Comparison of ENCODE assay signal across 15 cellular contexts in genomic region chr10:103447187-103447586, GRCh38. TPM values are rescaled to one million over a fixed set of nuclear protein-coding genes. Genes with fewer than 3 reads are reported as not detected.
DNase-seq lines count a peak whose midpoint lies in the region; ATAC-seq and TF ChIP-seq lines count a peak whose summit lies in the region.
"Had no signal": no experiment of that assay in that cellular context is flagged by ENCODE, and none has a peak within 500 bp of the region (broad histone marks: within the 10 kb centered on the region; RNA-seq: fewer than 3 reads in every experiment).

No MANE protein-coding gene starts in this region.

- peaks cover 58% of the 10 kb centered on the region for H3K36me3 Mint-ChIP-seq in activated CD8-positive, alpha-beta T cell treated with anti-CD3 and anti-CD28 coated beads for 36 hours (ENCODE audit: low read depth)

- peak overlapping the region; percentile 42 for H3K4me2 ChIP-seq in BLaER1
- H3K4me2 ChIP-seq: SK-N-SH had no signal

- H3K4me1 Mint-ChIP-seq in activated CD8-positive, alpha-beta T cell treated with anti-CD3 and anti-CD28 coated beads for 36 hours (ENCODE audit: low read depth), result peaks cover 29% of the 10 kb centered on the region
- H3K4me1 Mint-ChIP-seq: mesothelial cell of epicardium had no signal

- ATAC-seq in activated CD8-positive, alpha-beta T cell treated with anti-CD3 and anti-CD28 coated beads for 36 hours, result no peak
- ATAC-seq in HG02840 (IDR thresholded peaks at IDR 0.05; ENCODE audit: low FRiP score, unreplicated experiment), result no peak

- H3K27ac Mint-ChIP-seq in activated CD8-positive, alpha-beta T cell treated with anti-CD3 and anti-CD28 coated beads for 36 hours, result peak overlapping the region; percentile 37
- H3K27ac Mint-ChIP-seq: mesothelial cell of epicardium had no signal

- no peak overlapping the region for H3K4me3 ChIP-seq in BLaER1
- H3K4me3 ChIP-seq in ovary, result no peak overlapping the region
- no peak overlapping the region for H3K4me3 ChIP-seq in BE2C (ENCODE audit: low read depth, low read length)

- H3K4me1 ChIP-seq in BLaER1 (peaks cover 51% of the 10 kb centered on the region), ovary (ENCODE audit: insufficient read depth) (peaks cover 43% of the 10 kb centered on the region), BE2C (peaks cover 2% of the 10 kb centered on the region; the same call in 1 of the 2 replicates)

- no peak for TF ChIP-seq POLR2A in ovary (IDR thresholded peaks at IDR 0.05)

- CTCF ChIA-PET in activated CD8-positive, alpha-beta T cell treated with anti-CD3 and anti-CD28 coated beads for 36 hours (lab: Charles Lee), result interaction anchor here (1.4 kb wide), 1 partner anchor 30 kb away, joined by 3 read pairs; no protein-coding TSS in a partner anchor

- H3K36me3 ChIP-seq in BLaER1 (peaks cover 78% of the 10 kb centered on the region), ovary (no peaks in the 10 kb centered on the region), BE2C (peaks cover 74% of the 10 kb centered on the region)

- no peaks in the 10 kb centered on the region for H3K9me3 Mint-ChIP-seq in activated CD8-positive, alpha-beta T cell treated with anti-CD3 and anti-CD28 coated beads for 36 hours
- H3K9me3 Mint-ChIP-seq: mesothelial cell of epicardium had no signal

- no peak for TF ChIP-seq EP300 in ovary (IDR thresholded peaks at IDR 0.05)

- POLR2A ChIA-PET in activated CD8-positive, alpha-beta T cell treated with anti-CD3 and anti-CD28 coated beads for 36 hours (lab: Charles Lee), result interaction anchor here (0.7 kb wide), 1 partner anchor 11 kb away, joined by 3 read pairs; no protein-coding TSS in a partner anchor

- intact Hi-C loops in activated CD8-positive, alpha-beta T cell treated with anti-CD3 and anti-CD28 coated beads for 36 hours (cut with micrococcal nuclease), result no loop called here
- intact Hi-C loops in ovary (cut with DNase I), result loop anchor here in 1 of 4 donors (1.0 kb wide), 1 partner anchor 28 kb away; no protein-coding TSS in a partner anchor

- H3K27ac ChIP-seq in BLaER1 (0 out of 2 replicates have a peak overlapping the region, but pooled peaks have one; percentile 22), ovary (peak overlapping the region; percentile 40 to 84)
- H3K27ac ChIP-seq: VCaP had no signal

- DNase-seq in activated CD8-positive, alpha-beta T cell treated with anti-CD3 and anti-CD28 coated beads for 36 hours, result no peak
- DNase-seq in ovary (no peak), BE2C (no peak)
- DNase-seq in activated CD4-positive, CD25-positive, alpha-beta regulatory T cell treated with anti-CD3 and anti-CD28 coated beads, Interleukin-2, amount 50 U/mL, for 72 hours, result no peak
- DNase-seq: activated CD8-positive, alpha-beta memory T cell treated with anti-CD3 and anti-CD28 coated beads, Interleukin-2, amount 50 U/mL, for 48 hours; amniotic stem cell; DND-41; MV-4-11; SK-N-SH; stimulated activated CD8-positive, alpha-beta memory T cell treated with anti-CD3 and anti-CD28 coated beads, Interleukin-4, amount 100 ng/mL, for 48 hours had no signal

- no peaks in the 10 kb centered on the region for H3K9me3 ChIP-seq in BLaER1
- H3K9me3 ChIP-seq in ovary, result no peaks in the 10 kb centered on the region
- no peaks in the 10 kb centered on the region for H3K9me3 ChIP-seq in BE2C
- H3K9me3 ChIP-seq: SK-N-SH had no signal

- no peak for TF ChIP-seq CTCF in activated CD8-positive, alpha-beta T cell treated with anti-CD3 and anti-CD28 coated beads for 36 hours (IDR thresholded peaks at IDR 0.05)
- TF ChIP-seq CTCF in ovary (IDR thresholded peaks at IDR 0.05), result no peak
- no peak for TF ChIP-seq CTCF in BE2C (IDR thresholded peaks at IDR 0.05; ENCODE audit: low read depth, low read length)

- H3K27me3 ChIP-seq in BLaER1, result no peaks in the 10 kb centered on the region
- H3K27me3 ChIP-seq in ovary, result no peaks in the 10 kb centered on the region
- H3K27me3 ChIP-seq in BE2C, result no peaks in the 10 kb centered on the region

- H3K27me3 Mint-ChIP-seq in activated CD8-positive, alpha-beta T cell treated with anti-CD3 and anti-CD28 coated beads for 36 hours, result no peaks in the 10 kb centered on the region

- H3K4me3 Mint-ChIP-seq in activated CD8-positive, alpha-beta T cell treated with anti-CD3 and anti-CD28 coated beads for 36 hours, result no peak overlapping the region
- H3K4me3 Mint-ChIP-seq: mesothelial cell of epicardium had no signal

- H3K9ac ChIP-seq in BLaER1, result no peak overlapping the region
- H3K9ac ChIP-seq: SK-N-SH had no signal

- 93 to 96% (median 94%) methylated on average over 23 of the region's 23 CpGs for WGBS in ovary, 3 donors

- peaks cover 64% of the 10 kb centered on the region for H4K20me1 ChIP-seq in BLaER1

RNA-seq across cellular contexts. Expression of gene CALHM2, which starts 5.0 kb away (rescaled TPM):
- 1 to 10 TPM; 7.6 to 9.5 TPM for total RNA-seq in activated CD8-positive, alpha-beta T cell treated with anti-CD3 and anti-CD28 coated beads for 36 hours
- total RNA-seq in ovary, result 10 to 100 TPM; 46.5 to 90.4 (median 55.3) TPM
- polyA plus RNA-seq in ovary, result 100 to 1,000 TPM in 1 of 2 donors, 10 to 100 TPM in 1; 42.1 to 105 TPM
- polyA plus RNA-seq in BE2C (2012; ENCODE audit: insufficient read depth, insufficient read length, low read depth), result 57.6 TPM

RNA-seq across cellular contexts. Expression of gene CALHM1, which starts 11.5 kb away (rescaled TPM):
- not detected for total RNA-seq in activated CD8-positive, alpha-beta T cell treated with anti-CD3 and anti-CD28 coated beads for 36 hours
- total RNA-seq in ovary, result not detected
- polyA plus RNA-seq in ovary, result not detected
- 0.19 TPM for polyA plus RNA-seq in BE2C (2012; ENCODE audit: insufficient read depth, insufficient read length, low read depth)
- total RNA-seq: mesothelial cell of epicardium, osteocyte had no signal
- polyA plus RNA-seq: SK-N-SH had no signal

RNA-seq across cellular contexts. Expression of gene CALHM3, which starts 31.9 kb away (rescaled TPM):
- not detected for total RNA-seq in activated CD8-positive, alpha-beta T cell treated with anti-CD3 and anti-CD28 coated beads for 36 hours
- total RNA-seq in ovary, result not detected
- not detected for polyA plus RNA-seq in ovary
- not detected for polyA plus RNA-seq in BE2C (2012; ENCODE audit: insufficient read depth, insufficient read length, low read depth)
- total RNA-seq: mesothelial cell of epicardium, osteocyte had no signal
- polyA plus RNA-seq: SK-N-SH had no signal

RNA-seq across cellular contexts. Expression of gene NEURL1, which starts 46.3 kb away (rescaled TPM):
- total RNA-seq in activated CD8-positive, alpha-beta T cell treated with anti-CD3 and anti-CD28 coated beads for 36 hours, result 1 to 10 TPM; 1.7 to 1.9 TPM
- 1 to 10 TPM; 2.4 to 5.6 (median 3.2) TPM for total RNA-seq in ovary
- polyA plus RNA-seq in ovary, result 1 to 10 TPM in 1 of 2 donors, under 1 TPM in 1; 0.28 to 1.8 TPM
- polyA plus RNA-seq in BE2C (2012; ENCODE audit: insufficient read depth, insufficient read length, low read depth), result 10.0 TPM

RNA-seq across cellular contexts. Expression of gene PDCD11, which starts 50.8 kb away (rescaled TPM):
- total RNA-seq in activated CD8-positive, alpha-beta T cell treated with anti-CD3 and anti-CD28 coated beads for 36 hours, result 10 to 100 TPM; 63.7 to 68.8 TPM
- 10 to 100 TPM; 12.8 to 40.8 (median 28.8) TPM for total RNA-seq in ovary
- 10 to 100 TPM in 1 of 2 donors, 1 to 10 TPM in 1; 9.7 to 16.7 TPM for polyA plus RNA-seq in ovary
- 73.4 TPM for polyA plus RNA-seq in BE2C (2012; ENCODE audit: insufficient read depth, insufficient read length, low read depth)

Comparison
In these comparisons a context has a peak if more than half of its experiments do, and no peak if none do; other contexts are left out.
1. RNA of gene CALHM2, which starts 5.0 kb away (total RNA-seq): 46.5 to 90.4 TPM in ovary; 7.6 to 9.5 TPM in activated CD8-positive, alpha-beta T cell treated with anti-CD3 and anti-CD28 coated beads for 36 hours; every median in the first group is over 4 times any median in the second.